In genomic region chr1:69691179-69691578, GRCh38 we compare ENCODE assay signal across 4 cellular contexts.
"Had no signal": no experiment of that assay in that cellular context is flagged by ENCODE, and none has a peak within 500 bp of the region (broad histone marks: within the 10 kb centered on the region; RNA-seq: fewer than 3 reads in every experiment).

No MANE protein-coding gene starts in this region.

- H3K4me3 ChIP-seq: K562 had no signal

- ATAC-seq: HepG2, K562 had no signal

- H3K27ac ChIP-seq: HL-60 had no signal

- DNase-seq: IMR-90 had no signal
